In the genomic region with DNA sequence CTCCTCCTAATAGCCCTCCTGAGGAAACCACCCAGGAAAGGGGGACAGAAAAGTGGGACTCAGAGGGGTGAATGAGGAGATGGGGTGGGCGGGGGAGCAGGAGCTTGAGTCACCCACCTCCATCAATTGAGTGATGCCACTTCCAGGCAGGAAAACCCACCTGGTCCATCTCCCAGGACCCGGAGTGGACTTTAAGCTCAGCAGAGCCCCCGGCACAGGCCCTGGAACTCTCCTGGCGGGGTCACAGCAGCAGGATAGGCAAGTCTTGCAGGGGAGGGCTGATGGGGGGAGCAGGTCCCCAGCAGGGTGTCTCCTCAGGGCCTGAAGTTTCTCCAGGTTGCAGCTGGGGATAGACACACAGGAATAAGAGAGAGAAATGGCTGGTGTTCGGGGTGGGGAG, we compare ENCODE assay signal across 35 cellular contexts. TPM values are rescaled to one million over a fixed set of nuclear protein-coding genes. Genes with fewer than 3 reads are reported as not detected.
"Had no signal": no experiment of that assay in that cellular context is flagged by ENCODE, and none has a peak within 500 bp of the region (broad histone marks: within the 10 kb centered on the region; RNA-seq: fewer than 3 reads in every experiment).

No MANE protein-coding gene starts in this region.

- H3K9me3 Mint-ChIP-seq: dendritic cell treated with granulocyte-macrophage colony-stimulating factor and Interleukin-4, amounts not matched to agents 40 ng/mL and 50 ng/mL, for 4 days; effector memory CD8-positive, alpha-beta T cell; endodermal cell had no signal

- ATAC-seq: effector memory CD8-positive, alpha-beta T cell; esophagus mucosa; foreskin keratinocyte; gastrocnemius medialis; gastroesophageal sphincter; heart left ventricle; heart right ventricle had no signal

- H3K4me3 ChIP-seq: colonic mucosa, coronary artery, dorsolateral prefrontal cortex, esophagus muscularis mucosa, esophagus squamous epithelium, gastrocnemius medialis, gastroesophageal sphincter, heart left ventricle, heart right ventricle had no signal

- H3K4me3 Mint-ChIP-seq: dendritic cell treated with granulocyte-macrophage colony-stimulating factor and Interleukin-4, amounts not matched to agents 40 ng/mL and 50 ng/mL, for 4 days; effector memory CD8-positive, alpha-beta T cell; endodermal cell had no signal

- H3K9me3 ChIP-seq: colonic mucosa, esophagus muscularis mucosa, esophagus squamous epithelium, gastrocnemius medialis, gastroesophageal sphincter had no signal

- H3K27ac Mint-ChIP-seq: dendritic cell treated with granulocyte-macrophage colony-stimulating factor and Interleukin-4, amounts not matched to agents 40 ng/mL and 50 ng/mL, for 4 days; effector memory CD8-positive, alpha-beta T cell; endodermal cell had no signal

- FAIRE-seq: colon, endometrium, endothelial cell of umbilical vein, frontal cortex had no signal

- H3K27ac ChIP-seq: colonic mucosa, coronary artery, dorsolateral prefrontal cortex, epithelial cell of prostate, esophagus muscularis mucosa, esophagus squamous epithelium, foreskin keratinocyte, gastrocnemius medialis, gastroesophageal sphincter, heart left ventricle, heart right ventricle had no signal

- H3K4me1 ChIP-seq: colonic mucosa, esophagus muscularis mucosa, esophagus squamous epithelium, foreskin keratinocyte, gastrocnemius medialis, gastroesophageal sphincter, heart right ventricle had no signal

- H3K4me1 Mint-ChIP-seq: endodermal cell had no signal

- H3K36me3 ChIP-seq: colonic mucosa, esophagus muscularis mucosa, esophagus squamous epithelium, gastrocnemius medialis, gastroesophageal sphincter, heart left ventricle, heart right ventricle had no signal

- DNase-seq: colonic mucosa; cortex of kidney; dermis blood vessel endothelial cell; dorsolateral prefrontal cortex; effector CD4-positive, alpha-beta T cell; effector CD8-positive, alpha-beta T cell; effector memory CD4-positive, alpha-beta T cell; effector memory CD8-positive, alpha-beta T cell; endodermal cell; erythroblast; esophagus squamous epithelium; foreskin fibroblast; foreskin keratinocyte; foreskin melanocyte; gastrocnemius medialis; glutamatergic neuron; head of caudate nucleus; heart left ventricle; heart right ventricle had no signal

- H3K27me3 ChIP-seq: colonic mucosa, gastrocnemius medialis had no signal

RNA-seq across cellular contexts. Expression of a gene that starts 40.8 kb away (rescaled TPM):
- total RNA-seq: dermis blood vessel endothelial cell, dermis microvascular lymphatic vessel endothelial cell, endothelial cell of umbilical vein, epithelial cell of proximal tubule, esophagus mucosa, esophagus muscularis mucosa, fibroblast of lung, fibroblast of villous mesenchyme, foreskin keratinocyte, gastrocnemius medialis, gastroesophageal sphincter, glomerular endothelial cell had no signal
- polyA plus RNA-seq: endothelial cell of umbilical vein, esophagus, fibroblast of lung, foreskin keratinocyte had no signal
